Comparison of ENCODE assay signal across 24 cellular contexts in genomic region chr3:9208713-9209112, GRCh38. TPM values are rescaled to one million over a fixed set of nuclear protein-coding genes. Genes with fewer than 3 reads are reported as not detected.
DNase-seq lines count a peak whose midpoint lies in the region; ATAC-seq, FAIRE-seq and TF ChIP-seq lines count a peak whose summit lies in the region.
"Had no signal": no experiment of that assay in that cellular context is flagged by ENCODE, and none has a peak within 500 bp of the region (broad histone marks: within the 10 kb centered on the region; RNA-seq: fewer than 3 reads in every experiment).

No MANE protein-coding gene starts in this region.

- H3K9me3 Mint-ChIP-seq in neural progenitor cell, result no peaks in the 10 kb centered on the region
- H3K9me3 Mint-ChIP-seq: CD4-positive, CD25-positive, alpha-beta regulatory T cell; CD8-positive, alpha-beta T cell; GM23338; H9 had no signal

- H2AFZ ChIP-seq in HepG2 (ENCODE audit: low read length) (no peak overlapping the region), neural progenitor cell (replicated peaks) (no peak overlapping the region), mesenchymal stem cell (ENCODE audit: low read depth, low read length) (no peak overlapping the region)
- H2AFZ ChIP-seq: GM23338 had no signal

- H3K4me1 ChIP-seq in HepG2 (ENCODE audit: insufficient read depth, low read length), result peaks cover 13% of the 10 kb centered on the region
- no peaks in the 10 kb centered on the region for H3K4me1 ChIP-seq in right lobe of liver
- peaks cover 26% of the 10 kb centered on the region for H3K4me1 ChIP-seq in neural progenitor cell
- H3K4me1 ChIP-seq in mesenchymal stem cell (ENCODE audit: control insufficient read depth, insufficient read depth, low read depth, low read length), result peaks cover 4% of the 10 kb centered on the region
- no peaks in the 10 kb centered on the region for H3K4me1 ChIP-seq in esophagus squamous epithelium

- ATAC-seq in HepG2, result no peak
- no peak for ATAC-seq in right lobe of liver
- ATAC-seq: CD8-positive, alpha-beta T cell; GM12878; GM23338; HCT116 had no signal

- H3K27ac ChIP-seq in HepG2 (ENCODE audit: extremely low read length, insufficient read depth, low read length) (no peak overlapping the region), right lobe of liver (no peak overlapping the region), neural progenitor cell (no peak overlapping the region), mesenchymal stem cell (ENCODE audit: low read length, poor library complexity, severe bottlenecking) (no peak overlapping the region), esophagus squamous epithelium (no peak overlapping the region)
- H3K27ac ChIP-seq: 22Rv1, BLaER1, C4-2B had no signal

- H3K79me1 ChIP-seq in mesenchymal stem cell (replicated peaks; ENCODE audit: low read length, poor library complexity, severe bottlenecking), result no peaks in the 10 kb centered on the region

- no peak for TF ChIP-seq POLR2A in HepG2 (IDR thresholded peaks at IDR 0.05; ENCODE audit: insufficient read depth in 1 of 2, low read depth in 2 of 2, low read length in 2 of 2)
- TF ChIP-seq POLR2A in right lobe of liver (IDR thresholded peaks at IDR 0.05), result no peak
- no peak for TF ChIP-seq POLR2A in esophagus squamous epithelium (IDR thresholded peaks at IDR 0.05)

- H3K23ac ChIP-seq in mesenchymal stem cell (ENCODE audit: low read length in 2 of 2), result no peak overlapping the region

- H3K4ac ChIP-seq in mesenchymal stem cell (ENCODE audit: low read depth in 1 of 2, low read length in 2 of 2), result no peak overlapping the region

- H3K79me2 ChIP-seq in HepG2 (ENCODE audit: insufficient read depth, low read length) (no peaks in the 10 kb centered on the region), neural progenitor cell (ENCODE audit: low read depth) (peaks cover 16% of the 10 kb centered on the region)

- H3K27me3 Mint-ChIP-seq in neural progenitor cell (ENCODE audit: insufficient read depth, low read depth), result peaks cover 1% of the 10 kb centered on the region
- H3K27me3 Mint-ChIP-seq: CD4-positive, CD25-positive, alpha-beta regulatory T cell had no signal

- H3K36me3 ChIP-seq in HepG2 (replicated peaks in 1 of 2; ENCODE audit: control insufficient read depth in 1 of 2, insufficient read depth in 2 of 2, low read length in 2 of 2), result no peaks in the 10 kb centered on the region
- no peaks in the 10 kb centered on the region for H3K36me3 ChIP-seq in right lobe of liver
- H3K36me3 ChIP-seq in neural progenitor cell, result no peaks in the 10 kb centered on the region
- no peaks in the 10 kb centered on the region for H3K36me3 ChIP-seq in mesenchymal stem cell (ENCODE audit: control insufficient read depth in 1 of 2, insufficient read depth in 2 of 2, low read depth in 1 of 2, low read length in 2 of 2)
- H3K36me3 ChIP-seq in esophagus squamous epithelium, result no peaks in the 10 kb centered on the region
- H3K36me3 ChIP-seq: BLaER1 had no signal

- TF ChIP-seq RAD21 in HepG2 (CRISPR knock-in tag; IDR thresholded peaks at IDR 0.05), result no peak

- no peak overlapping the region for H4K8ac ChIP-seq in mesenchymal stem cell (ENCODE audit: low read length)

- H3K4me3 ChIP-seq in HepG2 (replicated peaks in 1 of 3; ENCODE audit: insufficient read depth in 1 of 3, low read depth in 2 of 3, low read length in 3 of 3) (no peak overlapping the region), right lobe of liver (no peak overlapping the region), neural progenitor cell (no peak overlapping the region), mesenchymal stem cell (ENCODE audit: insufficient read depth in 1 of 2, low read depth in 1 of 2, low read length in 2 of 2) (no peak overlapping the region), esophagus squamous epithelium (no peak overlapping the region)
- H3K4me3 ChIP-seq: BLaER1, GM12878, GM23338 had no signal

- H3K4me1 Mint-ChIP-seq in neural progenitor cell, result peaks cover 59% of the 10 kb centered on the region
- H3K4me1 Mint-ChIP-seq: B cell had no signal

- H3K27me3 ChIP-seq in HepG2 (ENCODE audit: control insufficient read depth in 1 of 2, insufficient read depth in 2 of 2, low read length in 2 of 2), result no peaks in the 10 kb centered on the region
- H3K27me3 ChIP-seq in right lobe of liver, result no peaks in the 10 kb centered on the region
- H3K27me3 ChIP-seq in neural progenitor cell, result no peaks in the 10 kb centered on the region
- H3K27me3 ChIP-seq in mesenchymal stem cell (ENCODE audit: control insufficient read depth in 1 of 2, insufficient read depth in 1 of 2, low read length in 2 of 2), result peaks cover 0 to 13% of the 10 kb centered on the region in 2 experiments
- no peaks in the 10 kb centered on the region for H3K27me3 ChIP-seq in esophagus squamous epithelium
- H3K27me3 ChIP-seq: BLaER1 had no signal

- no peak overlapping the region for H2BK15ac ChIP-seq in mesenchymal stem cell (ENCODE audit: low read depth, poor library complexity, severe bottlenecking)

- H3K14ac ChIP-seq in mesenchymal stem cell (ENCODE audit: low read length in 2 of 2), result no peak overlapping the region

- CTCF ChIA-PET in HepG2 (lab: Yijun Ruan, JAX; ENCODE audit: low intra/inter-chr PET ratio, low total read pairs), result no interaction called here

- intact Hi-C loops in HepG2 (cut with micrococcal nuclease; ENCODE audit: unreplicated experiment), result no loop called here
- intact Hi-C loops in right lobe of liver (cut with DNase I), result no loop called here
- intact Hi-C loops in esophagus squamous epithelium (cut with DNase I), result no loop called here

- TF ChIP-seq EP300 in HepG2 (IDR thresholded peaks at IDR 0.05; ENCODE audit: low read depth in 2 of 2, low read length in 2 of 2) (no peak), HepG2 (CRISPR knock-in tag; IDR thresholded peaks at IDR 0.05; ENCODE audit: borderline replicate concordance) (no peak)

- no peak overlapping the region for H3K18ac ChIP-seq in mesenchymal stem cell (ENCODE audit: low read depth in 1 of 2, low read length in 2 of 2)

- TF ChIP-seq CTCF in HepG2 (CRISPR knock-in tag; IDR thresholded peaks at IDR 0.05) (no peak), right lobe of liver (IDR thresholded peaks at IDR 0.05) (no peak), neural progenitor cell (IDR thresholded peaks at IDR 0.05) (no peak), esophagus squamous epithelium (IDR thresholded peaks at IDR 0.05) (no peak)

- H4K20me1 ChIP-seq in HepG2 (ENCODE audit: insufficient read depth, low read length), result no peaks in the 10 kb centered on the region
- peaks cover 8% of the 10 kb centered on the region for H4K20me1 ChIP-seq in neural progenitor cell (ENCODE audit: low read depth)
- H4K20me1 ChIP-seq: BLaER1 had no signal

- H3K9me3 ChIP-seq in HepG2 (ENCODE audit: low read length) (no peaks in the 10 kb centered on the region), right lobe of liver (no peaks in the 10 kb centered on the region), neural progenitor cell (ENCODE audit: low read depth) (no peaks in the 10 kb centered on the region), mesenchymal stem cell (ENCODE audit: control insufficient read depth, low read length) (no peaks in the 10 kb centered on the region), esophagus squamous epithelium (no peaks in the 10 kb centered on the region)
- H3K9me3 ChIP-seq: BLaER1, Caco-2 had no signal

- 0% methylated on average over 1 of the region's 2 CpGs for WGBS in HepG2 (ENCODE audit: low lambda C conversion rate)
- 42% methylated on average over 2 of the region's 2 CpGs for WGBS in right lobe of liver (ENCODE audit: insufficient coverage, low coverage, low lambda C conversion rate, missing lambda C conversion rate)
- 36% methylated on average over 2 of the region's 2 CpGs for WGBS in mesenchymal stem cell
- 87 to 100% methylated on average over 2 of the region's 2 CpGs for WGBS in esophagus squamous epithelium, 2 donors

- no peak overlapping the region for H2BK120ac ChIP-seq in mesenchymal stem cell (ENCODE audit: low read depth, low read length)

- FAIRE-seq in HepG2 (lab: Jason Lieb, UNC), result no peak
- FAIRE-seq: A204.1, GM12878, GM19239 had no signal

- no peak overlapping the region for H2BK12ac ChIP-seq in mesenchymal stem cell (ENCODE audit: low read length in 2 of 2)

- H3F3A ChIP-seq in neural progenitor cell (ENCODE audit: low read depth), result peaks cover 18% of the 10 kb centered on the region

- H3K27ac Mint-ChIP-seq in neural progenitor cell, result peak overlapping the region; percentile 35
- H3K27ac Mint-ChIP-seq: B cell; CD4-positive, CD25-positive, alpha-beta regulatory T cell; CD8-positive, alpha-beta T cell; GM23338 had no signal

- H3K36me3 Mint-ChIP-seq in neural progenitor cell, result peaks cover 15% of the 10 kb centered on the region
- H3K36me3 Mint-ChIP-seq: CD4-positive, CD25-positive, alpha-beta regulatory T cell; CD8-positive, alpha-beta T cell had no signal

- in situ Hi-C loops in HepG2 (cut with HindIII; ENCODE audit: extremely low pct_ligation_motif_present, low pct_unique_long_range_greater_than_20kb), result no loop called here

- DNase-seq in HepG2 (ENCODE audit: low spot score), result no peak
- no peak for DNase-seq in right lobe of liver
- DNase-seq in NCI-H69 (lab: John Stamatoyannopoulos, UW), result peak; percentile 9
- peak; percentile 5 for DNase-seq in mesenteric fat pad (ENCODE audit: low spot score)
- no peak for DNase-seq in neural progenitor cell (ENCODE audit: low spot score)
- DNase-seq in mesenchymal stem cell, result no peak
- DNase-seq in SW480 (ENCODE audit: low spot score), result no peak
- DNase-seq in esophagus squamous epithelium (lab: John Stamatoyannopoulos, UW), result no peak
- DNase-seq: Caco-2; CD4-positive, CD25-positive, alpha-beta regulatory T cell; CD8-positive, alpha-beta T cell; DMS79; EL; GDM1; H9 had no signal

- no peak overlapping the region for H2BK5ac ChIP-seq in mesenchymal stem cell (ENCODE audit: low read depth, low read length, poor library complexity, severe bottlenecking)

- POLR2A ChIA-PET in HepG2 (lab: Yijun Ruan, JAX), result no interaction called here

- H3K9ac ChIP-seq in HepG2 (ENCODE audit: insufficient read depth, low read depth, low read length) (no peak overlapping the region), neural progenitor cell (no peak overlapping the region), mesenchymal stem cell (ENCODE audit: low read length) (no peak overlapping the region)
- H3K9ac ChIP-seq: BLaER1 had no signal

- no peak overlapping the region for H2AK5ac ChIP-seq in mesenchymal stem cell (ENCODE audit: low read length, severe bottlenecking)

- BruUV-seq in HepG2 (replicated peaks; lab: Mats Ljungman, UMichigan), result no TSS peak

- no peak overlapping the region for H4K91ac ChIP-seq in mesenchymal stem cell (ENCODE audit: low read length)

- no peak overlapping the region for H3K4me3 Mint-ChIP-seq in neural progenitor cell
- H3K4me3 Mint-ChIP-seq: B cell; CD4-positive, CD25-positive, alpha-beta regulatory T cell; CD8-positive, alpha-beta T cell; GM23338; H9 had no signal

- H3K4me2 ChIP-seq in HepG2 (ENCODE audit: low read depth, low read length) (no peak overlapping the region), neural progenitor cell (no peak overlapping the region), mesenchymal stem cell (ENCODE audit: low read length, poor library complexity, severe bottlenecking) (no peak overlapping the region)
- H3K4me2 ChIP-seq: BLaER1, GM23338 had no signal

RNA-seq across cellular contexts. Expression of gene SRGAP3, which starts 40.7 kb away (rescaled TPM):
- total RNA-seq in HepG2 (2016; rRNA removed; fragmentation: Illumina TruSeq; extraction: Trizol), result 1.2 and 1.6 TPM in 2 replicates
- total RNA-seq in HepG2 (2016; cell fraction: cytosol; rRNA removed; fragmentation: Illumina TruSeq; extraction: Trizol; ENCODE audit: low read depth), result 0.30 and 0.35 TPM in 2 replicates
- 0.97 and 1.3 TPM in 2 replicates for total RNA-seq in HepG2 (2016; cell fraction: insoluble cytoplasmic fraction; rRNA removed; fragmentation: Illumina TruSeq; extraction: Trizol)
- 0.48 and 0.90 TPM in 2 replicates for total RNA-seq in HepG2 (2016; cell fraction: membrane; rRNA removed; fragmentation: Illumina TruSeq; extraction: Trizol)
- total RNA-seq in HepG2 (2016; cell fraction: nucleus; rRNA removed; fragmentation: Illumina TruSeq; extraction: Trizol), result 2.3 and 3.4 TPM in 2 replicates
- polyA plus RNA-seq in HepG2 (2011; rRNA removed), result 0.97 and 1.4 TPM in 2 replicates
- polyA plus RNA-seq in HepG2 (2011; cell fraction: cytosol; rRNA removed), result 0.67 and 1.4 TPM in 2 replicates
- 2.5 and 4.1 TPM in 2 replicates for polyA plus RNA-seq in HepG2 (2011; cell fraction: nucleus; rRNA removed)
- polyA plus RNA-seq in HepG2 (2012), result 1.3 and 2.1 TPM in 2 replicates
- polyA plus RNA-seq in HepG2 (2016; cell fraction: cytosol; fragmentation: Illumina TruSeq; extraction: Trizol; ENCODE audit: low read depth), result 0.36 and 0.60 TPM in 2 replicates
- 0.54 and 1.4 TPM in 2 replicates for polyA plus RNA-seq in HepG2 (2016; cell fraction: insoluble cytoplasmic fraction; fragmentation: Illumina TruSeq; extraction: Trizol; ENCODE audit: low read depth)
- 0.17 and 0.35 TPM in 2 replicates for polyA plus RNA-seq in HepG2 (2016; cell fraction: membrane; fragmentation: Illumina TruSeq; extraction: Trizol; ENCODE audit: low read depth)
- 1.7 and 2.7 TPM in 2 replicates for polyA plus RNA-seq in HepG2 (2016; cell fraction: nucleus; fragmentation: Illumina TruSeq; extraction: Trizol; ENCODE audit: insufficient read depth, low read depth)
- polyA minus RNA-seq in HepG2 (2011; rRNA and poly(A)+ RNA removed; ENCODE audit: low replicate concordance), result 0.19 and 1.8 TPM in 2 replicates
- 0.79 and 0.89 TPM in 2 replicates for polyA minus RNA-seq in HepG2 (2011; cell fraction: cytosol; rRNA and poly(A)+ RNA removed)
- polyA minus RNA-seq in HepG2 (2011; cell fraction: nucleus; rRNA and poly(A)+ RNA removed), result 9.7 and 10.2 TPM in 2 replicates
- 1 to 10 TPM; 1.8 to 5.2 (median 3.1) TPM for total RNA-seq in right lobe of liver
- total RNA-seq in mesenteric fat pad, result 2.7 TPM
- 35.7 and 59.3 TPM in 2 replicates for total RNA-seq in neural progenitor cell (ENCODE audit: low replicate concordance)
- 0.33 TPM for polyA plus RNA-seq in mesenchymal stem cell (2013, experiment 1 of 2)
- polyA plus RNA-seq in mesenchymal stem cell (2013, experiment 2 of 2), result 0.21 TPM
- total RNA-seq in esophagus squamous epithelium, result 10 to 100 TPM in 1 of 4 donors, 1 to 10 TPM in 3; 4.0 to 15.8 (median 6.6) TPM

Comparison
In these comparisons a context has a peak if more than half of its experiments do, and no peak if none do; other contexts are left out.
1. DNase-seq: peak in NCI-H69 (single experiment) and mesenteric fat pad (single experiment); none in HepG2 (single experiment), right lobe of liver (0 of 3), neural progenitor cell (single experiment), mesenchymal stem cell (single experiment), SW480 (single experiment) and esophagus squamous epithelium (single experiment).